ENCODE assay signal across 1 cellular context in the genomic region with DNA sequence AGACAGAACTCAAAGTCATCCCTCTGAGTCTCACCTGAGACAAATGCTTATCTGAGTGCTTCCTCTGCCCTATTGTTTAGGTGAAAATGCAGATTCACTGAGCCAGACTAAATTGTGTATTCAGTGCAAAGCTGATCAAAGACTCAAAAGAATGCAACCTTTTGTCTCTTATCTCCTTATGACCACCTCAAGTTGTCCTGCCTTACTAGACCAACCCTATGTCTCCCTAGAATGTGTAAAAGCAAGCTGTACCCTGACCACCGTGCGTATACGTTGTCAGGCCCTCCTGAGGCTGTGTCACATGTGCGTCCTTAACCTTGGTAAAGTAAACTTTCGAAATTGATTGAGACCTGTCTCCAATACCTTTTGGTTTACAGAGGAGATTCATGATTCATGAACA.
TF ChIP-seq lines count a peak whose summit lies in the region.

No MANE protein-coding gene starts in this region.

TF ChIP-seq in H1, 55 proteins besides CTCF, POLR2A, EP300 and RAD21 (continued from another document):
- no peak for TF ChIP-seq ATF2 (IDR thresholded peaks at IDR 0.05; ENCODE audit: low read length)
- no peak for TF ChIP-seq GTF2F1 (IDR thresholded peaks at IDR 0.05; ENCODE audit: borderline replicate concordance, low read depth, low read length)
- no peak for TF ChIP-seq SP4 (IDR thresholded peaks at IDR 0.05; ENCODE audit: low read length)
- TF ChIP-seq SP1 (IDR thresholded peaks at IDR 0.05; ENCODE audit: low read depth, low read length): no peak
- TF ChIP-seq, protein P1, sequence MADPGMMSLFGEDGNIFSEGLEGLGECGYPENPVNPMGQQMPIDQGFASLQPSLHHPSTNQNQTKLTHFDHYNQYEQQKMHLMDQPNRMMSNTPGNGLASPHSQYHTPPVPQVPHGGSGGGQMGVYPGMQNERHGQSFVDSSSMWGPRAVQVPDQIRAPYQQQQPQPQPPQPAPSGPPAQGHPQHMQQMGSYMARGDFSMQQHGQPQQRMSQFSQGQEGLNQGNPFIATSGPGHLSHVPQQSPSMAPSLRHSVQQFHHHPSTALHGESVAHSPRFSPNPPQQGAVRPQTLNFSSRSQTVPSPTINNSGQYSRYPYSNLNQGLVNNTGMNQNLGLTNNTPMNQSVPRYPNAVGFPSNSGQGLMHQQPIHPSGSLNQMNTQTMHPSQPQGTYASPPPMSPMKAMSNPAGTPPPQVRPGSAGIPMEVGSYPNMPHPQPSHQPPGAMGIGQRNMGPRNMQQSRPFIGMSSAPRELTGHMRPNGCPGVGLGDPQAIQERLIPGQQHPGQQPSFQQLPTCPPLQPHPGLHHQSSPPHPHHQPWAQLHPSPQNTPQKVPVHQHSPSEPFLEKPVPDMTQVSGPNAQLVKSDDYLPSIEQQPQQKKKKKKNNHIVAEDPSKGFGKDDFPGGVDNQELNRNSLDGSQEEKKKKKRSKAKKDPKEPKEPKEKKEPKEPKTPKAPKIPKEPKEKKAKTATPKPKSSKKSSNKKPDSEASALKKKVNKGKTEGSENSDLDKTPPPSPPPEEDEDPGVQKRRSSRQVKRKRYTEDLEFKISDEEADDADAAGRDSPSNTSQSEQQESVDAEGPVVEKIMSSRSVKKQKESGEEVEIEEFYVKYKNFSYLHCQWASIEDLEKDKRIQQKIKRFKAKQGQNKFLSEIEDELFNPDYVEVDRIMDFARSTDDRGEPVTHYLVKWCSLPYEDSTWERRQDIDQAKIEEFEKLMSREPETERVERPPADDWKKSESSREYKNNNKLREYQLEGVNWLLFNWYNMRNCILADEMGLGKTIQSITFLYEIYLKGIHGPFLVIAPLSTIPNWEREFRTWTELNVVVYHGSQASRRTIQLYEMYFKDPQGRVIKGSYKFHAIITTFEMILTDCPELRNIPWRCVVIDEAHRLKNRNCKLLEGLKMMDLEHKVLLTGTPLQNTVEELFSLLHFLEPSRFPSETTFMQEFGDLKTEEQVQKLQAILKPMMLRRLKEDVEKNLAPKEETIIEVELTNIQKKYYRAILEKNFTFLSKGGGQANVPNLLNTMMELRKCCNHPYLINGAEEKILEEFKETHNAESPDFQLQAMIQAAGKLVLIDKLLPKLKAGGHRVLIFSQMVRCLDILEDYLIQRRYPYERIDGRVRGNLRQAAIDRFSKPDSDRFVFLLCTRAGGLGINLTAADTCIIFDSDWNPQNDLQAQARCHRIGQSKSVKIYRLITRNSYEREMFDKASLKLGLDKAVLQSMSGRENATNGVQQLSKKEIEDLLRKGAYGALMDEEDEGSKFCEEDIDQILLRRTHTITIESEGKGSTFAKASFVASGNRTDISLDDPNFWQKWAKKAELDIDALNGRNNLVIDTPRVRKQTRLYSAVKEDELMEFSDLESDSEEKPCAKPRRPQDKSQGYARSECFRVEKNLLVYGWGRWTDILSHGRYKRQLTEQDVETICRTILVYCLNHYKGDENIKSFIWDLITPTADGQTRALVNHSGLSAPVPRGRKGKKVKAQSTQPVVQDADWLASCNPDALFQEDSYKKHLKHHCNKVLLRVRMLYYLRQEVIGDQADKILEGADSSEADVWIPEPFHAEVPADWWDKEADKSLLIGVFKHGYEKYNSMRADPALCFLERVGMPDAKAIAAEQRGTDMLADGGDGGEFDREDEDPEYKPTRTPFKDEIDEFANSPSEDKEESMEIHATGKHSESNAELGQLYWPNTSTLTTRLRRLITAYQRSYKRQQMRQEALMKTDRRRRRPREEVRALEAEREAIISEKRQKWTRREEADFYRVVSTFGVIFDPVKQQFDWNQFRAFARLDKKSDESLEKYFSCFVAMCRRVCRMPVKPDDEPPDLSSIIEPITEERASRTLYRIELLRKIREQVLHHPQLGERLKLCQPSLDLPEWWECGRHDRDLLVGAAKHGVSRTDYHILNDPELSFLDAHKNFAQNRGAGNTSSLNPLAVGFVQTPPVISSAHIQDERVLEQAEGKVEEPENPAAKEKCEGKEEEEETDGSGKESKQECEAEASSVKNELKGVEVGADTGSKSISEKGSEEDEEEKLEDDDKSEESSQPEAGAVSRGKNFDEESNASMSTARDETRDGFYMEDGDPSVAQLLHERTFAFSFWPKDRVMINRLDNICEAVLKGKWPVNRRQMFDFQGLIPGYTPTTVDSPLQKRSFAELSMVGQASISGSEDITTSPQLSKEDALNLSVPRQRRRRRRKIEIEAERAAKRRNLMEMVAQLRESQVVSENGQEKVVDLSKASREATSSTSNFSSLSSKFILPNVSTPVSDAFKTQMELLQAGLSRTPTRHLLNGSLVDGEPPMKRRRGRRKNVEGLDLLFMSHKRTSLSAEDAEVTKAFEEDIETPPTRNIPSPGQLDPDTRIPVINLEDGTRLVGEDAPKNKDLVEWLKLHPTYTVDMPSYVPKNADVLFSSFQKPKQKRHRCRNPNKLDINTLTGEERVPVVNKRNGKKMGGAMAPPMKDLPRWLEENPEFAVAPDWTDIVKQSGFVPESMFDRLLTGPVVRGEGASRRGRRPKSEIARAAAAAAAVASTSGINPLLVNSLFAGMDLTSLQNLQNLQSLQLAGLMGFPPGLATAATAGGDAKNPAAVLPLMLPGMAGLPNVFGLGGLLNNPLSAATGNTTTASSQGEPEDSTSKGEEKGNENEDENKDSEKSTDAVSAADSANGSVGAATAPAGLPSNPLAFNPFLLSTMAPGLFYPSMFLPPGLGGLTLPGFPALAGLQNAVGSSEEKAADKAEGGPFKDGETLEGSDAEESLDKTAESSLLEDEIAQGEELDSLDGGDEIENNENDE (IDR thresholded peaks at IDR 0.05; ENCODE audit: insufficient replicate concordance, low read length): no peak
- no peak for TF ChIP-seq MAFK (IDR thresholded peaks at IDR 0.05; ENCODE audit: low read depth, low read length)
